8 cellular contexts compared by ENCODE assay signal in the genomic region with DNA sequence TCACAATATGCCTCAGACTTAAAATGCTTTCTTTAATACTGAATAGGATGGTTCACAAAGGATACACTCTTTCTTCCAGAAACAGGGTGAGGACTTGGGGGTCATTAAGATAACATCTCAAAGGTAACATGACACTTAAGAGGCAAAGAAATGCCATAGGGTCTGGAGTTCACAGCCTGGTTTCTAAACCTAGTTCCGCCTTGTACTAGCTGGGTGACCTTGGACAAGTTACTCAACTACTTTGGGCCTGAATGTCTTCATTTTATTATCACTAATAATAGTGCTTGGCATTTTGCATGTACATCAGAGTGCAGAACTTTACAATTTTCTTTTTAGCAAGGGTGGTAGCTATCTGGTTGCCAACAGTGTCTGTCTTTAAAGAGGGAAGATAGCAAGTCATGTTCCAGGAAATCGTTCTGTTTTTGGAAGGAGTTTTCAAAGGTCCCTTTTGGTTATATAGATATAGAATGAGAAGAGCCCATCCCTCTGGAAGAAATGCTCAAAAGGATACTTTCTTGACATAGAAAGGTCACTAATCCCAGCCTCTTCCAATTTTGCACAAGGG.
"Had no signal": no experiment of that assay in that cellular context is flagged by ENCODE, and none has a peak within 500 bp of the region (broad histone marks: within the 10 kb centered on the region; RNA-seq: fewer than 3 reads in every experiment).

No MANE protein-coding gene starts in this region.

- FAIRE-seq: H1, H54, HTR-8/SVneo had no signal

- ATAC-seq: GM23338 had no signal

- H3K4me2 ChIP-seq: GM23338 had no signal

- H3K4me3 ChIP-seq: GM23338 had no signal

- DNase-seq: H9, HCEC 1CT, IMR-90, KBM-7 had no signal

- H2AFZ ChIP-seq: GM23338 had no signal
